ENCODE assay signal across 20 cellular contexts in the genomic region with DNA sequence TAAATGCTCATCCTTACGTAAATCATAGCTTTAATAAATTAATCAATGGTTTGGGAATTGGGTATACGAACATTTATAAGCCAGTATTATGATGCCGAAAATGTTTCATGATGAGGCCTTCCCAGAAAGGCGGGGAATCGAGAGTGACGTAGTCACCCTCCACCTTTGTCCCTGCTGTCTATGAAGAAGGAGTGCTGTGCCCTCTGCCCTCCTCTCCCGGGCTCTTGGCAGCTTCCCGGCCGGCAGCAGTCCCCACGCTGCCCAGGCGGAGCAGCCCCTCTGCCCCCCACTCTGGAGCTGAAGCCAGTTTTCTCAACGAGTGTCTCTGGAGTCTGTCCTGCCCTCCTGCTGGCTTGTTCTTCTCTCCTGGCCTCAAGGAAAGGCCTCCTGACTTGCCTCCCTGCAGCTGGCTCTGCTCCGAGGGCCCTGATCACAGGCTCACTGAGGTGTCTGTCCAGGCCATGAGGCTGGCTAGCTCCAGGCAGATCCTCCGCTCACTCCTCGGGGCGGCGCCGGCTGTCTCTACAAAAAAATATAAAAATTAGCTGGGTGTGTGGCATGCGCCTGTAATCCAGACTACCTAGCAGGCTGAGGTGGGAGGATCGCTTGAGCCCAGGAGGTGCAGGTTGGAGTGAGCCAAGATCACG.
"Had no signal": no experiment of that assay in that cellular context is flagged by ENCODE, and none has a peak within 500 bp of the region (broad histone marks: within the 10 kb centered on the region; RNA-seq: fewer than 3 reads in every experiment).

No MANE protein-coding gene starts in this region.

- H3K9me3 ChIP-seq: breast epithelium, gastrocnemius medialis, heart left ventricle, stomach had no signal

- H3K36me3 Mint-ChIP-seq: naive thymus-derived CD8-positive, alpha-beta T cell had no signal

- H3K36me3 ChIP-seq: breast epithelium, gastrocnemius medialis, heart left ventricle, stomach had no signal

- H3K4me3 Mint-ChIP-seq: activated CD4-positive, alpha-beta T cell treated with anti-CD3 and anti-CD28 coated beads, Interleukin-2, amount 10 ng/mL, durations not matched to agents 24 days and 14 days; activated CD8-positive, alpha-beta T cell treated with anti-CD3 and anti-CD28 coated beads, Interleukin-2, amount 10 ng/mL, durations not matched to agents 7 days and 5 days; activated naive CD4-positive, alpha-beta T cell treated with anti-CD3 and anti-CD28 coated beads for 36 hours; activated naive CD8-positive, alpha-beta T cell treated with anti-CD3 and anti-CD28 coated beads, Interleukin-2, amount 50 U/mL, for 24 hours; naive thymus-derived CD8-positive, alpha-beta T cell; T-helper 2 cell treated with Interferon-gamma antibody and Interleukin-4, amounts not matched to agents 5 μg/mL and 100 μg/mL, for 36 hours had no signal

- H3K9me3 Mint-ChIP-seq: activated naive CD4-positive, alpha-beta T cell treated with anti-CD3 and anti-CD28 coated beads for 36 hours; naive thymus-derived CD8-positive, alpha-beta T cell had no signal

- H3K27ac Mint-ChIP-seq: activated CD4-positive, alpha-beta T cell treated with anti-CD3 and anti-CD28 coated beads, Interleukin-2, amount 10 ng/mL, durations not matched to agents 24 days and 14 days; activated CD8-positive, alpha-beta T cell treated with anti-CD3 and anti-CD28 coated beads, Interleukin-2, amount 10 ng/mL, durations not matched to agents 7 days and 5 days; activated naive CD4-positive, alpha-beta T cell treated with anti-CD3 and anti-CD28 coated beads for 36 hours; activated naive CD8-positive, alpha-beta T cell treated with anti-CD3 and anti-CD28 coated beads, Interleukin-2, amount 50 U/mL, for 24 hours; activated T-helper 2 cell treated with anti-CD3 and anti-CD28 coated beads, Interferon-gamma antibody, Interleukin-2, Interleukin-4, amounts not matched to agents 10 μg/mL and 5 μg/mL and 100 μg/mL, durations not matched to agents 14 hours and 24 hours and 36 hours; progenitor cell of endocrine pancreas; T-helper 2 cell treated with Interferon-gamma antibody and Interleukin-4, amounts not matched to agents 5 μg/mL and 100 μg/mL, for 36 hours had no signal

- H3K27me3 ChIP-seq: gastrocnemius medialis, heart left ventricle had no signal

- H3K4me2 ChIP-seq: smooth muscle cell had no signal

- H3K4me1 ChIP-seq: breast epithelium, gastrocnemius medialis, stomach had no signal

- H3K4me3 ChIP-seq: breast epithelium, gastrocnemius medialis, heart left ventricle, smooth muscle cell, stomach had no signal

- ATAC-seq: activated CD8-positive, alpha-beta T cell treated with anti-CD3 and anti-CD28 coated beads, Interleukin-2, amount 10 ng/mL, durations not matched to agents 7 days and 5 days; activated naive CD8-positive, alpha-beta T cell treated with anti-CD3 and anti-CD28 coated beads, Interleukin-2, amount 50 U/mL, for 24 hours; gastrocnemius medialis; naive thymus-derived CD8-positive, alpha-beta T cell had no signal

- H3K27me3 Mint-ChIP-seq: activated CD4-positive, alpha-beta T cell treated with anti-CD3 and anti-CD28 coated beads, Interleukin-2, amount 10 ng/mL, durations not matched to agents 24 days and 14 days; activated naive CD8-positive, alpha-beta T cell treated with anti-CD3 and anti-CD28 coated beads, Interleukin-2, amount 50 U/mL, for 24 hours had no signal

- DNase-seq: activated CD4-positive, alpha-beta T cell treated with anti-CD3 and anti-CD28 coated beads, Interleukin-2, amount 10 ng/mL, durations not matched to agents 24 days and 14 days; activated CD4-positive, CD25-positive, alpha-beta regulatory T cell; activated CD8-positive, alpha-beta T cell treated with anti-CD3 and anti-CD28 coated beads, Interleukin-2, amount 10 ng/mL, durations not matched to agents 7 days and 5 days; activated naive CD4-positive, alpha-beta T cell treated with anti-CD3 and anti-CD28 coated beads for 36 hours; activated naive CD8-positive, alpha-beta T cell treated with anti-CD3 and anti-CD28 coated beads, Interleukin-2, amount 50 U/mL, for 24 hours; activated T-cell treated with anti-CD3 and anti-CD28 coated beads for 4 hours; aorta; gastrocnemius medialis; heart left ventricle; left cardiac atrium; naive thymus-derived CD8-positive, alpha-beta T cell; right cardiac atrium; stomach; SW 1271 had no signal

- H3K27ac ChIP-seq: breast epithelium, epithelial cell of prostate, gastrocnemius medialis, heart left ventricle, stomach had no signal
